20 cellular contexts compared by ENCODE assay signal in genomic region chr12:121858318-121858661, GRCh38. TPM values are rescaled to one million over a fixed set of nuclear protein-coding genes. Genes with fewer than 3 reads are reported as not detected.
DNase-seq lines count a peak whose midpoint lies in the region; ATAC-seq and TF ChIP-seq lines count a peak whose summit lies in the region.
"Had no signal": no experiment of that assay in that cellular context is flagged by ENCODE, and none has a peak within 500 bp of the region (broad histone marks: within the 10 kb centered on the region; RNA-seq: fewer than 3 reads in every experiment).

No MANE protein-coding gene starts in this region.

- no peaks in the 10 kb centered on the region for H3K9me3 ChIP-seq in HCT116 (ENCODE audit: control insufficient read depth in 1 of 2, insufficient read depth in 1 of 2, low read depth in 1 of 2, low read length in 2 of 2)
- H3K9me3 ChIP-seq in body of pancreas, result no peaks in the 10 kb centered on the region
- H3K9me3 ChIP-seq in lower lobe of right lung, result no peaks in the 10 kb centered on the region
- H3K9me3 ChIP-seq in spleen, result no peaks in the 10 kb centered on the region

- no peaks in the 10 kb centered on the region for H3K79me2 ChIP-seq in HCT116 (ENCODE audit: insufficient read depth, low read length)

- TF ChIP-seq CTCF in HCT116 (IDR thresholded peaks at IDR 0.05 in 2 of 3, conservative IDR thresholded peaks at IDR 0.05 in 1 of 3; ENCODE audit: borderline replicate concordance in 1 of 3, insufficient read depth in 1 of 3, low read depth in 2 of 3, low read length in 2 of 3) (no peak), body of pancreas (IDR thresholded peaks at IDR 0.05) (no peak), lower lobe of right lung (IDR thresholded peaks at IDR 0.05) (no peak), spleen (IDR thresholded peaks at IDR 0.05 in 8 of 11, conservative IDR thresholded peaks at IDR 0.05 in 3 of 11) (no peak)

- CTCF ChIA-PET in HCT116 (lab: Charles Lee), result no interaction called here

- H3K4me2 ChIP-seq in HCT116 (ENCODE audit: low read length), result peak overlapping the region; percentile 61
- H3K4me2 ChIP-seq: KMS-11 had no signal

- BruUV-seq in HCT116 (replicated peaks; lab: Mats Ljungman, UMichigan), result no TSS peak

- WGBS in body of pancreas, 2 donors, result 83% methylated on average over 9 to 10 of the region's 10 CpGs
- 83 to 91% (median 86%) methylated on average over 10 of the region's 10 CpGs for WGBS in spleen, 5 donors

- no peak overlapping the region for H2AFZ ChIP-seq in HCT116 (ENCODE audit: low read depth, low read length, poor library complexity, severe bottlenecking)

- RAD21 ChIA-PET in HCT116 (lab: Charles Lee; ENCODE audit: low non-redundant PET in 1 of 2, low total read pairs in 2 of 2, uncharacterized antibody in 2 of 2, unreplicated experiment in 2 of 2), result no interaction called here

- no peak for TF ChIP-seq RAD21 in HCT116 (IDR thresholded peaks at IDR 0.05; ENCODE audit: low read depth)

- intact Hi-C loops in HCT116 (cut with micrococcal nuclease) (no loop called here), body of pancreas (cut with DNase I) (no loop called here), lower lobe of right lung (cut with DNase I) (no loop called here), spleen (cut with DNase I; ENCODE audit: low total_unique reads) (no loop called here)

- POLR2A ChIA-PET in HCT116 (lab: Charles Lee), result no interaction called here

- no peak overlapping the region for H3K9ac ChIP-seq in HCT116 (ENCODE audit: low read length)
- H3K9ac ChIP-seq: KMS-11 had no signal

- no peaks in the 10 kb centered on the region for H3K36me3 ChIP-seq in HCT116 (ENCODE audit: control insufficient read depth in 1 of 2, insufficient read depth in 2 of 2, low read length in 2 of 2)
- no peaks in the 10 kb centered on the region for H3K36me3 ChIP-seq in body of pancreas (replicated peaks in 1 of 2; ENCODE audit: insufficient read depth in 1 of 2, low read depth in 2 of 2)
- no peaks in the 10 kb centered on the region for H3K36me3 ChIP-seq in lower lobe of right lung
- no peaks in the 10 kb centered on the region for H3K36me3 ChIP-seq in spleen

- no peaks in the 10 kb centered on the region for H4K20me1 ChIP-seq in HCT116 (ENCODE audit: insufficient read depth)

- no peaks in the 10 kb centered on the region for H3K9me2 ChIP-seq in HCT116 (ENCODE audit: insufficient read depth)

- H3K4me1 ChIP-seq in HCT116 (ENCODE audit: control insufficient read depth in 1 of 2, insufficient read depth in 2 of 2, low read length in 2 of 2), result peaks cover 15 to 28% of the 10 kb centered on the region in 2 experiments
- peaks cover 48% of the 10 kb centered on the region for H3K4me1 ChIP-seq in body of pancreas
- peaks cover 9% of the 10 kb centered on the region for H3K4me1 ChIP-seq in lower lobe of right lung
- H3K4me1 ChIP-seq in spleen, result peaks cover 0 to 53% (median 14%) of the 10 kb centered on the region in 6 donors

- H3K27ac ChIP-seq in HCT116 (ENCODE audit: low read depth, low read length) (peak overlapping the region; percentile 52; the same call in 1 of the 2 replicates), body of pancreas (peak overlapping the region; percentile 82 to 91 (median 86)), lower lobe of right lung (peak overlapping the region; percentile 78), spleen (peak overlapping the region in 7 of 8 donors; percentile 20 to 86 (median 76))
- H3K27ac ChIP-seq: KMS-11 had no signal

- H3K4me3 ChIP-seq in HCT116 (replicated peaks in 1 of 2; ENCODE audit: low read depth in 1 of 2, low read length in 2 of 2) (no peak overlapping the region), body of pancreas (no peak overlapping the region), lower lobe of right lung (no peak overlapping the region), spleen (no peak overlapping the region)
- H3K4me3 ChIP-seq: lung had no signal

- no peaks in the 10 kb centered on the region for H3K27me3 ChIP-seq in HCT116 (ENCODE audit: insufficient read depth, low read length)
- no peaks in the 10 kb centered on the region for H3K27me3 ChIP-seq in body of pancreas
- H3K27me3 ChIP-seq in lower lobe of right lung (ENCODE audit: low read depth), result no peaks in the 10 kb centered on the region
- H3K27me3 ChIP-seq in spleen (replicated peaks in 1 of 7), result no peaks in the 10 kb centered on the region

- DNase-seq in HCT116 (ENCODE audit: low read depth, low spot score), result no peak
- DNase-seq in body of pancreas, result no peak
- no peak for DNase-seq in lower lobe of right lung
- no peak for DNase-seq in spleen
- no peak for DNase-seq in HUDEP-2 (lab: John Stamatoyannopoulos, UW; ENCODE audit: unreplicated experiment in 76 of 76)
- DNase-seq in NCI-H1694 (lab: John Stamatoyannopoulos, UW), result no peak
- DNase-seq in SKM-1 (lab: John Stamatoyannopoulos, UW; ENCODE audit: unreplicated experiment), result no peak
- DNase-seq: activated CD4-positive, alpha-beta T cell treated with anti-CD3 and anti-CD28 coated beads, Interleukin-2, amount 50 U/mL, for 4 hours; DMS53; effector memory CD8-positive, alpha-beta T cell; NCI-H1694 treated with DMSO at 0.1 percent for 48 hours; NCI-H69; occipital lobe had no signal

- ATAC-seq in HCT116, result no peak
- no peak for ATAC-seq in body of pancreas
- no peak for ATAC-seq in lower lobe of right lung
- ATAC-seq in GM19328 (IDR thresholded peaks at IDR 0.05; ENCODE audit: unreplicated experiment), result no peak
- ATAC-seq: effector memory CD8-positive, alpha-beta T cell had no signal

- no peak for TF ChIP-seq POLR2A in HCT116 (IDR thresholded peaks at IDR 0.05; ENCODE audit: borderline replicate concordance, extremely low read depth, insufficient read depth, insufficient read length)
- TF ChIP-seq POLR2A in body of pancreas (IDR thresholded peaks at IDR 0.05), result no peak
- no peak for TF ChIP-seq POLR2A in spleen (IDR thresholded peaks at IDR 0.05)

TF ChIP-seq in HCT116, 20 proteins besides CTCF, POLR2A, EP300 and RAD21:
- TF ChIP-seq ELF1 (IDR thresholded peaks at IDR 0.05; ENCODE audit: borderline replicate concordance, low read depth), result no peak
- TF ChIP-seq MAX (IDR thresholded peaks at IDR 0.05), result no peak
- TF ChIP-seq SP1 (IDR thresholded peaks at IDR 0.05; ENCODE audit: low read depth), result no peak
- TF ChIP-seq ZBTB33 (IDR thresholded peaks at IDR 0.05; ENCODE audit: extremely low read depth, insufficient replicate concordance, low read length), result no peak
- TF ChIP-seq, protein P1, sequence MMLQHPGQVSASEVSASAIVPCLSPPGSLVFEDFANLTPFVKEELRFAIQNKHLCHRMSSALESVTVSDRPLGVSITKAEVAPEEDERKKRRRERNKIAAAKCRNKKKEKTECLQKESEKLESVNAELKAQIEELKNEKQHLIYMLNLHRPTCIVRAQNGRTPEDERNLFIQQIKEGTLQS (IDR thresholded peaks at IDR 0.05), result no peak
- no peak for TF ChIP-seq EGR1 (IDR thresholded peaks at IDR 0.05; ENCODE audit: low read depth)
- no peak for TF ChIP-seq SRF (IDR thresholded peaks at IDR 0.05; ENCODE audit: low read depth)

RNA-seq across cellular contexts. Expression of gene HPD, which starts 0.4 kb away (rescaled TPM):
- total RNA-seq in HCT116 (2021; ENCODE audit: unreplicated experiment), result 1.1 TPM
- 1.5 TPM in 2 replicates for polyA plus RNA-seq in HCT116 (2012)
- 1 to 10 TPM; 3.0 to 5.7 TPM for total RNA-seq in body of pancreas
- 2.5 TPM for total RNA-seq in lower lobe of right lung
- total RNA-seq in spleen, result 1 to 10 TPM in 4 of 7 donors, under 1 TPM in 2, not detected in 1; 0.57 to 2.8 (median 1.7) TPM
- polyA plus RNA-seq in spleen, result 1 to 10 TPM in 1 of 3 donors, under 1 TPM in 2; 0.78 to 1.5 (median 0.86) TPM
- total RNA-seq: activated T-helper 1 cell treated with anti-CD3 and anti-CD28 coated beads, Interleukin-12 subunit alpha, Interleukin-12 subunit beta, Interleukin-2, Interleukin-4 antibody, amounts not matched to agents 30 ng/mL and 10 ng/mL and 1 ng/mL, durations not matched to agents 14 hours and 24 hours and 36 hours; occipital lobe; RPMI7951; T-helper 2 cell treated with Interferon-gamma antibody and Interleukin-4, amounts not matched to agents 100 ng/mL and 5 ng/mL, for 36 hours had no signal
- polyA plus RNA-seq: BJ had no signal

RNA-seq across cellular contexts. Expression of gene PSMD9, which starts 30.3 kb away (rescaled TPM):
- total RNA-seq in HCT116 (2021; ENCODE audit: unreplicated experiment) (55.5 TPM), body of pancreas (10 to 100 TPM; 23.1 to 42.3 TPM), lower lobe of right lung (36.6 TPM), spleen (10 to 100 TPM; 32.4 to 56.7 (median 43.6) TPM)
- polyA plus RNA-seq in HCT116 (2012), result 82.5 and 103 TPM in 2 replicates
- polyA plus RNA-seq in spleen, result 10 to 100 TPM; 29.6 to 62.6 (median 49.6) TPM

RNA-seq across cellular contexts. Expression of gene SETD1B, which starts 54.5 kb away (rescaled TPM):
- 17.5 TPM for total RNA-seq in HCT116 (2021; ENCODE audit: unreplicated experiment)
- polyA plus RNA-seq in HCT116 (2012), result 6.6 and 7.3 TPM in 2 replicates
- total RNA-seq in body of pancreas, result 10 to 100 TPM in 1 of 2 donors, 1 to 10 TPM in 1; 9.1 to 15.8 TPM
- 19.7 TPM for total RNA-seq in lower lobe of right lung
- 10 to 100 TPM; 19.9 to 37.7 (median 31.8) TPM for total RNA-seq in spleen
- polyA plus RNA-seq in spleen, result 10 to 100 TPM in 1 of 3 donors, 1 to 10 TPM in 2; 3.3 to 11.9 (median 5.3) TPM
